28 cellular contexts compared by ENCODE assay signal in the genomic region with DNA sequence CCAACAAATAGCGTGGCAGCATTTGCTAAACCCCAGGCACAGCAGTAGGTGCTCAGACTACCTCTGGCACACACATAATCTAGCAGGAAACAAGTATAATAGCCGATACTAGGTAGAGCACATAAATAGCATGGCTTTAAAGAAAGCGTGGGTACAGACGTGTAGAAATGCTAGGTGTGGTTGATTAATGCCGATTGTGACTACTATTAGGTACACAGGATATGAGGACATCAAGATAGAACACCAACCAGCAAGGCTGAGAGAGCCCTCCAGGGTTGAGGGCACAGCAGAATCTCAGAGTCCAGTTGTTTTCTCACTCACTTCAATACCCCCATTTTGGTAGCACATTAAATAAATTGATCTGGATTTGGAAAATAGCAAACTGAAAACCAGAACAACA.
"Had no signal": no experiment of that assay in that cellular context is flagged by ENCODE, and none has a peak within 500 bp of the region (broad histone marks: within the 10 kb centered on the region; RNA-seq: fewer than 3 reads in every experiment).

No MANE protein-coding gene starts in this region.

- FAIRE-seq: endometrium, islet of Langerhans, keratinocyte had no signal

- H3K4me1 ChIP-seq: esophagus squamous epithelium, gastrocnemius medialis, heart right ventricle, left lung, lower lobe of right lung had no signal

- H3K9me3 Mint-ChIP-seq: mesothelial cell of epicardium had no signal

- ATAC-seq: effector memory CD8-positive, alpha-beta T cell; esophagus mucosa; gastrocnemius medialis; heart right ventricle; left cardiac atrium; left lung; left ventricle myocardium superior; lower lobe of right lung; mucosa of descending colon; naive thymus-derived CD8-positive, alpha-beta T cell had no signal

- H3K36me3 ChIP-seq: esophagus squamous epithelium, gastrocnemius medialis, heart right ventricle, left lung, lower lobe of right lung had no signal

- H3K27me3 ChIP-seq: esophagus squamous epithelium, gastrocnemius medialis, left lung had no signal

- H3K4me3 ChIP-seq: esophagus squamous epithelium, gastrocnemius medialis, heart right ventricle, left lung, lower lobe of right lung, mucosa of descending colon had no signal

- H3K4me1 Mint-ChIP-seq: naive B cell; naive thymus-derived CD8-positive, alpha-beta T cell had no signal

- H3K27ac Mint-ChIP-seq: dendritic cell treated with granulocyte-macrophage colony-stimulating factor and Interleukin-4, amounts not matched to agents 40 ng/mL and 50 ng/mL, for 4 days; effector memory CD8-positive, alpha-beta T cell; endodermal cell; mesothelial cell of epicardium; naive B cell; naive thymus-derived CD8-positive, alpha-beta T cell had no signal

- DNase-seq: cortex of kidney; effector CD8-positive, alpha-beta T cell; effector memory CD8-positive, alpha-beta T cell; endodermal cell; erythroblast; esophagus squamous epithelium; foreskin fibroblast; foreskin melanocyte; gastrocnemius medialis; glutamatergic neuron; head of caudate nucleus; heart right ventricle; hippocampal formation; left cardiac atrium; left lung; left ventricle myocardium superior; lower lobe of right lung; mesenchymal stem cell; mucosa of descending colon; naive B cell; naive thymus-derived CD8-positive, alpha-beta T cell had no signal

- H3K36me3 Mint-ChIP-seq: mesothelial cell of epicardium; naive B cell; naive thymus-derived CD8-positive, alpha-beta T cell had no signal

- H3K27ac ChIP-seq: epithelial cell of prostate, esophagus squamous epithelium, gastrocnemius medialis, heart right ventricle, left lung, lower lobe of right lung had no signal

- H3K4me3 Mint-ChIP-seq: dendritic cell treated with granulocyte-macrophage colony-stimulating factor and Interleukin-4, amounts not matched to agents 40 ng/mL and 50 ng/mL, for 4 days; effector memory CD8-positive, alpha-beta T cell; endodermal cell; mesothelial cell of epicardium; naive B cell; naive thymus-derived CD8-positive, alpha-beta T cell had no signal

- H3K9me3 ChIP-seq: esophagus squamous epithelium, gastrocnemius medialis, heart right ventricle, left lung, lower lobe of right lung, mucosa of descending colon had no signal

- H3K27me3 Mint-ChIP-seq: dendritic cell treated with granulocyte-macrophage colony-stimulating factor and Interleukin-4, amounts not matched to agents 40 ng/mL and 50 ng/mL, for 4 days had no signal
